Comparison of ENCODE assay signal across 8 cellular contexts in genomic region chr10:119542357-119542989, GRCh38. TPM values are rescaled to one million over a fixed set of nuclear protein-coding genes. Genes with fewer than 3 reads are reported as not detected.
A peak's percentile ranks its signal among the peaks of the same experiment; 100 is the strongest.
DNase-seq lines count a peak whose midpoint lies in the region; ATAC-seq and TF ChIP-seq lines count a peak whose summit lies in the region.

TSS of gene RGS10 (minus strand) at chr10:119542719. CDS start at chr10:119542638, 81 bp downstream.

- peak; percentile 89 for ATAC-seq in left colon

- no peak for TF ChIP-seq CTCF in VCaP (conservative IDR thresholded peaks at IDR 0.05)

- H3K27ac ChIP-seq in VCaP = peak within 1 kb of the TSS; percentile 88
- H3K27ac ChIP-seq in caudate nucleus (ENCODE audit: low read depth, low read length) = peak within 1 kb of the TSS; percentile 36

- intact Hi-C loops in left colon (cut with DNase I, micrococcal nuclease) = no loop called here

- DNase-seq in GM04504 (ENCODE audit: low read depth) (peak; percentile 62), H4 (ENCODE audit: low spot score) (peak; percentile 48), LoVo (ENCODE audit: low spot score) (peak; percentile 90), caudate nucleus (lab: John Stamatoyannopoulos, UW) (peak in 27 of 61 donors; percentile 9 to 59 (median 30)), left colon (peak; percentile 87 to 89), NCI-H2029 treated with DMSO at 0.1 percent for 48 hours (lab: John Stamatoyannopoulos, UW) (no peak)
- DNase-seq in stimulated activated CD4-positive, alpha-beta T cell treated with anti-CD3 and anti-CD28 coated beads, Interleukin-2, amount 100 ng/mL, for 24 hours = peak; percentile 86 to 92

RNA-seq across cellular contexts. Expression of gene RGS10, which starts in this region (rescaled TPM):
- total RNA-seq in H4 (2014; rRNA removed; shearing (Covaris generic)) = 28.7 and 36.2 TPM in 2 replicates
- 10 to 100 TPM in 1 of 2 donors, 1 to 10 TPM in 1; 8.9 to 28.9 TPM for total RNA-seq in left colon
